In genomic region chr16:9056061-9056460, GRCh38 we compare ENCODE assay signal across 15 cellular contexts. TPM values are rescaled to one million over a fixed set of nuclear protein-coding genes. Genes with fewer than 3 reads are reported as not detected.
A peak's percentile ranks its signal among the peaks of the same experiment; 100 is the strongest.
DNase-seq lines count a peak whose midpoint lies in the region; TF ChIP-seq lines count a peak whose summit lies in the region.
"Had no signal": no experiment of that assay in that cellular context is flagged by ENCODE, and none has a peak within 500 bp of the region (broad histone marks: within the 10 kb centered on the region; RNA-seq: fewer than 3 reads in every experiment).

No MANE protein-coding gene starts in this region.

- no peak overlapping the region for H3K4me3 ChIP-seq in BLaER1 treated with 17β-estradiol and CSF1 and Interleukin-3, amounts not matched to agents 10 nM and 100 nM
- H3K4me3 ChIP-seq in SU-DHL-6 (ENCODE audit: insufficient read depth, low read length, poor library complexity, severe bottlenecking) = no peak overlapping the region
- H3K4me3 ChIP-seq in A673 (ENCODE audit: low read depth, low read length, poor library complexity, severe bottlenecking) = no peak overlapping the region

- peaks cover 2% of the 10 kb centered on the region; the same call in 1 of the 2 replicates for H3K27me3 Mint-ChIP-seq in HFFc6 (ENCODE audit: insufficient read depth)

- peaks cover 0 to 22% (median 0%) of the 10 kb centered on the region in 11 experiments; a peak in 5 of 22 replicates for H3K27me3 ChIP-seq in BLaER1 treated with 17β-estradiol and CSF1 and Interleukin-3, amounts not matched to agents 10 nM and 100 nM
- H3K27me3 ChIP-seq in SU-DHL-6 (ENCODE audit: low read length) (no peaks in the 10 kb centered on the region), A673 (replicated peaks; ENCODE audit: insufficient read depth, low read depth, low read length, poor library complexity) (no peaks in the 10 kb centered on the region)

- BruUV-seq in A673 (replicated peaks; lab: Mats Ljungman, UMichigan) = no TSS peak

- DNase-seq in HFFc6 (no peak), A673 (ENCODE audit: low spot score) (no peak), Ammon's horn (ENCODE audit: low spot score) (no peak), hypothalamus (lab: John Stamatoyannopoulos, UW) (no peak)
- DNase-seq: Caco-2; CD4-positive, alpha-beta T cell; GDM1; Kasumi-1; KBM-7 had no signal

- TF ChIP-seq CTCF in HFFc6 (IDR thresholded peaks at IDR 0.05) (no peak), SU-DHL-6 (IDR thresholded peaks at IDR 0.05; ENCODE audit: insufficient read depth, low read length, poor library complexity, severe bottlenecking) (no peak), A673 (conservative IDR thresholded peaks at IDR 0.05; ENCODE audit: low read depth, low read length) (no peak)

- H3K4me3 Mint-ChIP-seq in HFFc6 = no peak overlapping the region
- H3K4me3 Mint-ChIP-seq: B cell; CD4-positive, alpha-beta T cell; IgD-negative memory B cell had no signal

- peak overlapping the region; percentile 41; the same call in 1 of the 2 replicates for H3K27ac Mint-ChIP-seq in HFFc6
- H3K27ac Mint-ChIP-seq: B cell; CD4-positive, alpha-beta T cell; IgD-negative memory B cell had no signal

- no peak overlapping the region for H2AFZ ChIP-seq in SU-DHL-6 (ENCODE audit: low read depth, low read length, severe bottlenecking)

- H3F3A ChIP-seq in SU-DHL-6 (ENCODE audit: insufficient read depth) = no peaks in the 10 kb centered on the region

- H3K27ac ChIP-seq in BLaER1 treated with 17β-estradiol and CSF1 and Interleukin-3, amounts not matched to agents 10 nM and 100 nM = no peak overlapping the region
- no peak overlapping the region for H3K27ac ChIP-seq in SU-DHL-6 (ENCODE audit: low read depth, low read length)
- H3K27ac ChIP-seq in A673 (ENCODE audit: low read depth, low read length, poor library complexity, severe bottlenecking) = no peak overlapping the region
- H3K27ac ChIP-seq: C4-2B, HL-60 had no signal

- peaks cover 4% of the 10 kb centered on the region for H3K36me3 Mint-ChIP-seq in HFFc6 (ENCODE audit: low read depth)
- H3K36me3 Mint-ChIP-seq: IgD-negative memory B cell had no signal

- H3K9me3 Mint-ChIP-seq in HFFc6 = no peaks in the 10 kb centered on the region
- H3K9me3 Mint-ChIP-seq: CD4-positive, alpha-beta T cell; IgD-negative memory B cell had no signal

- CTCF ChIA-PET in A673 (lab: Charles Lee) = no interaction called here

- H3K36me3 ChIP-seq in BLaER1 treated with 17β-estradiol and CSF1 and Interleukin-3, amounts not matched to agents 10 nM and 100 nM = no peaks in the 10 kb centered on the region
- H3K36me3 ChIP-seq in SU-DHL-6 (ENCODE audit: low read length) = no peaks in the 10 kb centered on the region
- no peaks in the 10 kb centered on the region for H3K36me3 ChIP-seq in A673 (ENCODE audit: insufficient read depth, low read length, poor library complexity, severe bottlenecking)

- no peaks in the 10 kb centered on the region for H3K9me2 ChIP-seq in SU-DHL-6 (replicated peaks; ENCODE audit: insufficient read depth, low read length)

- H3K4me1 ChIP-seq in BLaER1 treated with 17β-estradiol and CSF1 and Interleukin-3, amounts not matched to agents 10 nM and 100 nM = peaks cover 14 to 73% (median 47%) of the 10 kb centered on the region in 10 experiments
- no peaks in the 10 kb centered on the region for H3K4me1 ChIP-seq in A673 (ENCODE audit: insufficient read depth, low read length, poor library complexity, severe bottlenecking)
- H3K4me1 ChIP-seq: Caco-2 had no signal

- no peak overlapping the region for H3K9ac ChIP-seq in BLaER1 treated with 17β-estradiol and CSF1 and Interleukin-3, amounts not matched to agents 10 nM and 100 nM
- no peak overlapping the region for H3K9ac ChIP-seq in SU-DHL-6 (ENCODE audit: low read length)

- intact Hi-C loops in A673 (cut with micrococcal nuclease; ENCODE audit: unreplicated experiment) = no loop called here

- no peaks in the 10 kb centered on the region for H3K79me2 ChIP-seq in SU-DHL-6 (ENCODE audit: insufficient read depth, low read length)

- peaks cover 45% of the 10 kb centered on the region for H3K4me1 Mint-ChIP-seq in HFFc6 (ENCODE audit: low read depth)

- H3K4me2 ChIP-seq in BLaER1 treated with 17β-estradiol and CSF1 and Interleukin-3, amounts not matched to agents 10 nM and 100 nM = peak overlapping the region in 8 of 11 experiments; percentile 18 to 61 (median 34); a peak in 13 of 22 replicates
- peak overlapping the region; percentile 17 for H3K4me2 ChIP-seq in SU-DHL-6 (ENCODE audit: low read depth, low read length, poor library complexity, severe bottlenecking)

- POLR2A ChIA-PET in A673 (lab: Charles Lee; ENCODE audit: low non-redundant PET) = no interaction called here

- H3K9me3 ChIP-seq in BLaER1 treated with 17β-estradiol and CSF1 and Interleukin-3, amounts not matched to agents 10 nM and 100 nM (replicated peaks in 1 of 11) = peaks cover 0 to 21% (median 15%) of the 10 kb centered on the region in 11 experiments; a peak in 12 of 22 replicates
- H3K9me3 ChIP-seq in SU-DHL-6 (ENCODE audit: insufficient read depth, low read length) = no peaks in the 10 kb centered on the region
- H3K9me3 ChIP-seq in A673 (ENCODE audit: low read depth, low read length, poor library complexity, severe bottlenecking) = no peaks in the 10 kb centered on the region
- H3K9me3 ChIP-seq: Caco-2 had no signal

- peaks cover 0 to 6% (median 0%) of the 10 kb centered on the region in 11 experiments; a peak in 3 of 22 replicates for H4K20me1 ChIP-seq in BLaER1 treated with 17β-estradiol and CSF1 and Interleukin-3, amounts not matched to agents 10 nM and 100 nM
- no peaks in the 10 kb centered on the region for H4K20me1 ChIP-seq in SU-DHL-6 (ENCODE audit: low read depth, low read length)

RNA-seq across cellular contexts. Expression of gene HAPSTR1, which starts 35.4 kb away (rescaled TPM):
- 10 to 100 TPM; 65.0 to 77.4 (median 72.0) TPM for total RNA-seq in HFFc6 (2021; fragmentation: NEBNext Ultra II Directional; extraction: Animal tissue kit (Norgen Biotek cat#: 25700))
- total RNA-seq in A673 (2021) = 83.8 and 90.4 TPM in 2 replicates
